In the genomic region with DNA sequence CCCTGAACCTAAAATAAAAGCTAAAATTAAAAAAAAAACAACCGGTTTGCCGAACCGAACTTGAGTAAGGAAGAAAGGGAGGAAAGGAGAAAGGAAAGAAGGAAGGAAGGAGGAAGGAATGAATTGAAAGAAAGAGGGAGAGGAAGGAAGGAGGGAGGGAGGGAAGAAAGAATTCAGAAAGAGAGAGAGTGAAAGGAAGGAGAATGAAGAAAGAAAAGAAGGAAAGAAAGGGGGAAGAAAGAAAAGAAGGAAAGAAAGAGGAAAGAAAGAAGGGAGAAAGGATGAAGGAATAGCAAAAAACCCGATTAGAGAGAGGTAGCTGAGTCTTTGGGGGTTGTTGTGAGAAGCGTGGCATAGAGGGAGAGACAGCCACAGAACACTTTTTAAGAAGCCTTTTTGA, we compare ENCODE assay signal across 9 cellular contexts.
"Had no signal": no experiment of that assay in that cellular context is flagged by ENCODE, and none has a peak within 500 bp of the region (broad histone marks: within the 10 kb centered on the region; RNA-seq: fewer than 3 reads in every experiment).

No MANE protein-coding gene starts in this region.

- H3K4me2 ChIP-seq: GM23338 had no signal

- FAIRE-seq: H1, H54, HepG2 had no signal

- ATAC-seq: GM23338, HepG2 had no signal

- H3K36me3 Mint-ChIP-seq: IgD-negative memory B cell had no signal

- H3K4me3 ChIP-seq: GM23338 had no signal

- H3K9me3 Mint-ChIP-seq: GM23338, H9, HFFc6, IgD-negative memory B cell had no signal

- DNase-seq: H9, HCEC 1CT, HFFc6 had no signal

- H2AFZ ChIP-seq: GM23338 had no signal

- H3K4me3 Mint-ChIP-seq: GM23338, H9, HFFc6, IgD-negative memory B cell had no signal

- H3K27ac Mint-ChIP-seq: GM23338, H9, HFFc6, IgD-negative memory B cell had no signal

- H3K4me1 Mint-ChIP-seq: IgD-negative memory B cell had no signal

- H3K27ac ChIP-seq: HL-60 had no signal
